ENCODE assay signal across 9 cellular contexts in the genomic region with DNA sequence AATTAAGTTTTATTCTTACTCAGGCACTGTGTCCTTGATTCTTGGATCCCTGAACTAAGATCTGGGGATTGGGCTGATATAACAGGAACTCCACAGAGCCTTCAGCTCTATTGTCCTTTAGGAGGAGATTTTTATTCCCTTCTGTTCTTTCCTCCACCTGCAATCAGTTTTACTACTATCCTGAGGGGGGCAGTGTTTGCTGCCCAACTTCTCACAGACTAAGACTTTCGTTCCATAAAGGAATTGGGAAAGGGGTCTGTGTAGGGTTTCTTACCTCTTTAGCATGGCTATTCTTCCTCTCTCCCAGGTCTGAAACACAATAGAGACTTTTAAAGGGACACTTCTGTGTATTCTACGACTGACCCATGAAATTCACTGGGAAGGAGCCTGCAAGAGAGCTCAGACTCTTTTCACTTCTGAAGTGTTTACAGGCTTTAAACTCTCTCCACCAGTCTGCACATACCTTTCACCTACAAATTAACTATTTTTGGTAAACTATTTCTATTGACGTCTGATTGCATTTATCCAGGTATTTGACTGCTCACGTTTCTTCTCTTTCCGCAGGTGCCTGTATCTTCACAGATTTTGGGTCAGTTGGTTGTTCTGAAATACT.
DNase-seq lines count a peak whose midpoint lies in the region; ATAC-seq and TF ChIP-seq lines count a peak whose summit lies in the region.
"Had no signal": no experiment of that assay in that cellular context is flagged by ENCODE, and none has a peak within 500 bp of the region (broad histone marks: within the 10 kb centered on the region; RNA-seq: fewer than 3 reads in every experiment).

No MANE protein-coding gene starts in this region.

- H3K27ac ChIP-seq in left lung (no peak overlapping the region), prostate gland (no peak overlapping the region), suprapubic skin (no peak overlapping the region)
- H3K27ac ChIP-seq: spleen had no signal

- H3K4me3 ChIP-seq in HFF-Myc (replicated peaks; ENCODE audit: low read depth, low read length) (no peak overlapping the region), WI38 (ENCODE audit: low read depth, low read length) (no peak overlapping the region), left lung (no peak overlapping the region), prostate gland (no peak overlapping the region), suprapubic skin (no peak overlapping the region)
- H3K4me3 ChIP-seq: spleen had no signal

- H3K36me3 Mint-ChIP-seq in CD14-positive monocyte = no peaks in the 10 kb centered on the region

- H3K4me3 Mint-ChIP-seq in CD14-positive monocyte = no peak overlapping the region

- no peaks in the 10 kb centered on the region for H3K36me3 ChIP-seq in left lung
- no peaks in the 10 kb centered on the region for H3K36me3 ChIP-seq in prostate gland
- no peaks in the 10 kb centered on the region for H3K36me3 ChIP-seq in suprapubic skin
- H3K36me3 ChIP-seq: spleen had no signal

- DNase-seq in CD14-positive monocyte (ENCODE audit: low spot score) = no peak
- DNase-seq in HFF-Myc (ENCODE audit: extremely low read depth, low read depth) = no peak
- no peak for DNase-seq in left lung
- DNase-seq in activated naive CD4-positive, alpha-beta T cell treated with anti-CD3 and anti-CD28 coated beads, Interleukin-2, amount 50 U/mL, for 16 hours = no peak
- no peak for DNase-seq in prostate gland (ENCODE audit: low spot score)
- no peak for DNase-seq in suprapubic skin (ENCODE audit: low spot score in 2 of 2)
- DNase-seq: spleen had no signal

- no peak for TF ChIP-seq EP300 in suprapubic skin (IDR thresholded peaks at IDR 0.05)

- 27% methylated on average over 5 of the region's 5 CpGs for WGBS in prostate gland
- WGBS in suprapubic skin = 35% methylated on average over 5 of the region's 5 CpGs

- TF ChIP-seq POLR2A in prostate gland (IDR thresholded peaks at IDR 0.05) (no peak), suprapubic skin (IDR thresholded peaks at IDR 0.05) (no peak)

- intact Hi-C loops in CD14-positive monocyte (cut with micrococcal nuclease) = no loop called here
- intact Hi-C loops in left lung (cut with DNase I) = no loop called here
- intact Hi-C loops in prostate gland (cut with DNase I) = no loop called here

- ATAC-seq in left lung = peak; percentile 79
- ATAC-seq in GM21576 (IDR thresholded peaks at IDR 0.05; ENCODE audit: unreplicated experiment) = no peak

- no peaks in the 10 kb centered on the region for H3K4me1 ChIP-seq in left lung
- H3K4me1 ChIP-seq in prostate gland (replicated peaks) = no peaks in the 10 kb centered on the region
- peaks cover 3% of the 10 kb centered on the region for H3K4me1 ChIP-seq in suprapubic skin
- H3K4me1 ChIP-seq: spleen had no signal

- no peak overlapping the region for H3K27ac Mint-ChIP-seq in CD14-positive monocyte

- peak; percentile 25 for TF ChIP-seq CTCF in CD14-positive monocyte (IDR thresholded peaks at IDR 0.05)
- peak; percentile 53 for TF ChIP-seq CTCF in HFF-Myc (IDR thresholded peaks at IDR 0.05; ENCODE audit: low read depth, low read length, missing control alignments)
- TF ChIP-seq CTCF in WI38 (IDR thresholded peaks at IDR 0.05; ENCODE audit: low read depth, low read length) = peak; percentile 32; the same call in 1 of the 2 replicates
- peak; percentile 32 to 34 for TF ChIP-seq CTCF in left lung (IDR thresholded peaks at IDR 0.05)
- peak in 2 of 4 experiments; percentile 30 to 38 for TF ChIP-seq CTCF in prostate gland (IDR thresholded peaks at IDR 0.05)
- peak in 1 of 2 donors; percentile 58 for TF ChIP-seq CTCF in suprapubic skin (IDR thresholded peaks at IDR 0.05)

- H3K9me3 ChIP-seq in left lung = no peaks in the 10 kb centered on the region
- H3K9me3 ChIP-seq in prostate gland = no peaks in the 10 kb centered on the region
- no peaks in the 10 kb centered on the region for H3K9me3 ChIP-seq in suprapubic skin
- H3K9me3 ChIP-seq: spleen had no signal

- no peaks in the 10 kb centered on the region for H3K27me3 Mint-ChIP-seq in CD14-positive monocyte (ENCODE audit: low read depth in 3 of 3)

- H3K4me1 Mint-ChIP-seq in CD14-positive monocyte = no peaks in the 10 kb centered on the region

- peaks cover 0 to 5% (median 0%) of the 10 kb centered on the region in 7 donors for H3K9me3 Mint-ChIP-seq in CD14-positive monocyte

- no peaks in the 10 kb centered on the region for H3K27me3 ChIP-seq in left lung
- no peaks in the 10 kb centered on the region for H3K27me3 ChIP-seq in prostate gland (replicated peaks; ENCODE audit: insufficient read depth)
- H3K27me3 ChIP-seq in suprapubic skin = no peaks in the 10 kb centered on the region
- H3K27me3 ChIP-seq: spleen had no signal
